8 cellular contexts compared by ENCODE assay signal in the genomic region with DNA sequence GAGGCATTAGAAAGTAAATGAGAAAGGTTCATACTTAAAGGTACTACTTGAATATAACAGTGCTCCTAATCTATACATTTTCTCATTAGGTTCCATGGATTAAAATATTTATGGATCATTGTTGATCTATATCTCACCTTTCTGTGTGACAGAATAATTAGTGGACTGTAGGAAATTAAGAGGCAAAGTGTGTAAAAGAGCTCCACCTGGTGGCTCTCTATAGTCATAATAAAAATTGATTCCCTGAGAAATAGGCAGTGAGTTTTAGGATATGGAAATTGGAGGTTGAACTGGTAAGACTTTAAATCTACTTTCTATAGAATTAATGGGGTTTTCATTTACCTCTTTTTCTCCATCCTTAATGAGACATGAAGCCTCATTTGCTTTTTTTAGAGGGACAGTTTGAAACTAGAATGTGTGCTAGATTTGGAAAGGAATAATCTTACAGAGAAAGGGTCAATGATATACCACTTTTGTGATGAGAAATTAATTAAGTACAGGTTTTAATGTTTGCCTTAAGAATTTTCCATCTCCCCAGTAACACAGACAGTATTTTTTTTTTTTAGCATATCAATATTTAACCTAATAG. TPM values are rescaled to one million over a fixed set of nuclear protein-coding genes. Genes with fewer than 3 reads are reported as not detected.
DNase-seq lines count a peak whose midpoint lies in the region; ATAC-seq and TF ChIP-seq lines count a peak whose summit lies in the region.

No MANE protein-coding gene starts in this region.

- DNase-seq in activated CD8-positive, alpha-beta memory T cell treated with anti-CD3 and anti-CD28 coated beads, Interleukin-2, amount 10 ng/mL, durations not matched to agents 7 days and 5 days: no peak
- DNase-seq in activated CD8-positive, alpha-beta memory T cell treated with anti-CD3 and anti-CD28 coated beads, Interleukin-2, amount 50 U/mL, for 4 hours: no peak
- DNase-seq in Peyer's patch (no peak), fibroblast of lung (ENCODE audit: low read depth in 2 of 2) (peak in 1 of 2 donors; percentile 31), smooth muscle cell (lab: John Stamatoyannopoulos, UW; ENCODE audit: unreplicated experiment) (no peak), GDM1 (lab: John Stamatoyannopoulos, UW) (no peak)

- ATAC-seq in activated CD8-positive, alpha-beta memory T cell treated with anti-CD3 and anti-CD28 coated beads, Interleukin-2, amount 10 ng/mL, durations not matched to agents 7 days and 5 days: peak; percentile 39
- ATAC-seq in HG02763 (IDR thresholded peaks at IDR 0.05; ENCODE audit: unreplicated experiment) (peak; percentile 61), GM18858 (IDR thresholded peaks at IDR 0.05; ENCODE audit: unreplicated experiment) (no peak)

- no peak for TF ChIP-seq POLR2A in Peyer's patch (IDR thresholded peaks at IDR 0.05)

- H3K9ac ChIP-seq in fibroblast of lung (ENCODE audit: insufficient read depth, low read length) (no peak overlapping the region), smooth muscle cell (ENCODE audit: low read depth) (no peak overlapping the region)

- peaks cover 8% of the 10 kb centered on the region for H3K4me1 Mint-ChIP-seq in activated CD8-positive, alpha-beta memory T cell treated with anti-CD3 and anti-CD28 coated beads, Interleukin-2, amount 10 ng/mL, durations not matched to agents 7 days and 5 days

- no peaks in the 10 kb centered on the region for H3K27me3 Mint-ChIP-seq in activated CD8-positive, alpha-beta memory T cell treated with anti-CD3 and anti-CD28 coated beads, Interleukin-2, amount 10 ng/mL, durations not matched to agents 7 days and 5 days

- H3K79me2 ChIP-seq in fibroblast of lung (ENCODE audit: control insufficient read depth, insufficient read depth, low read length) (no peaks in the 10 kb centered on the region), smooth muscle cell (ENCODE audit: low read depth) (peaks cover 3% of the 10 kb centered on the region)

- H3K9me3 ChIP-seq in Peyer's patch: no peaks in the 10 kb centered on the region
- no peaks in the 10 kb centered on the region for H3K9me3 ChIP-seq in fibroblast of lung (ENCODE audit: control insufficient read depth, insufficient read depth, low read depth, low read length)
- H3K9me3 ChIP-seq in smooth muscle cell (replicated peaks; ENCODE audit: low read depth): no peaks in the 10 kb centered on the region

- peaks cover 0 to 3% (median 0%) of the 10 kb centered on the region in 4 donors for H3K4me1 ChIP-seq in Peyer's patch
- no peaks in the 10 kb centered on the region for H3K4me1 ChIP-seq in fibroblast of lung (ENCODE audit: control insufficient read depth, extremely low read depth, insufficient read depth, low read length)
- no peaks in the 10 kb centered on the region for H3K4me1 ChIP-seq in smooth muscle cell (ENCODE audit: low read depth)

- H3K27me3 ChIP-seq in Peyer's patch (no peaks in the 10 kb centered on the region), fibroblast of lung (ENCODE audit: control insufficient read depth, insufficient read depth, low read length) (no peaks in the 10 kb centered on the region), smooth muscle cell (ENCODE audit: low read depth) (no peaks in the 10 kb centered on the region)

- H4K20me1 ChIP-seq in fibroblast of lung (ENCODE audit: control insufficient read depth, extremely low read depth, insufficient read depth, low read length): no peaks in the 10 kb centered on the region
- peaks cover 31% of the 10 kb centered on the region for H4K20me1 ChIP-seq in smooth muscle cell (ENCODE audit: low read depth)

- H3K27ac ChIP-seq in Peyer's patch (no peak overlapping the region), fibroblast of lung (ENCODE audit: insufficient read depth, low read length) (no peak overlapping the region), smooth muscle cell (ENCODE audit: low read depth) (peak overlapping the region; percentile 30)

- peak overlapping the region; percentile 58 for H3K27ac Mint-ChIP-seq in activated CD8-positive, alpha-beta memory T cell treated with anti-CD3 and anti-CD28 coated beads, Interleukin-2, amount 10 ng/mL, durations not matched to agents 7 days and 5 days

- H3K4me2 ChIP-seq in fibroblast of lung (ENCODE audit: extremely low read depth, insufficient read depth, low read length) (no peak overlapping the region), smooth muscle cell (no peak overlapping the region)

- H3K4me3 ChIP-seq in Peyer's patch: no peak overlapping the region
- H3K4me3 ChIP-seq in fibroblast of lung (replicated peaks in 1 of 4; ENCODE audit: control extremely low read depth in 1 of 4, insufficient read depth in 1 of 4, low read depth in 3 of 4, low read length in 4 of 4): no peak overlapping the region
- no peak overlapping the region for H3K4me3 ChIP-seq in smooth muscle cell

- H3K4me3 Mint-ChIP-seq in activated CD8-positive, alpha-beta memory T cell treated with anti-CD3 and anti-CD28 coated beads, Interleukin-2, amount 10 ng/mL, durations not matched to agents 7 days and 5 days: no peak overlapping the region

- H3K36me3 ChIP-seq in Peyer's patch (peaks cover 0 to 64% (median 0%) of the 10 kb centered on the region in 3 donors), fibroblast of lung (ENCODE audit: control insufficient read depth, insufficient read depth, low read length) (peaks cover 8% of the 10 kb centered on the region), smooth muscle cell (ENCODE audit: low read depth) (peaks cover 32% of the 10 kb centered on the region)

- peak in 5 of 6 experiments; percentile 67 to 71 (median 70) for TF ChIP-seq CTCF in Peyer's patch (IDR thresholded peaks at IDR 0.05)
- TF ChIP-seq CTCF in fibroblast of lung (conservative IDR thresholded peaks at IDR 0.05 in 1 of 2, IDR thresholded peaks at IDR 0.05 in 1 of 2; ENCODE audit: low read depth in 1 of 2, low read length in 2 of 2): peak; percentile 53 to 64
- peak; percentile 73 for TF ChIP-seq CTCF in smooth muscle cell (IDR thresholded peaks at IDR 0.05; ENCODE audit: borderline replicate concordance, insufficient read depth, poor library complexity, severe bottlenecking)

- H3K9me3 Mint-ChIP-seq in activated CD8-positive, alpha-beta memory T cell treated with anti-CD3 and anti-CD28 coated beads, Interleukin-2, amount 10 ng/mL, durations not matched to agents 7 days and 5 days (ENCODE audit: low read depth): no peaks in the 10 kb centered on the region

- H3K36me3 Mint-ChIP-seq in activated CD8-positive, alpha-beta memory T cell treated with anti-CD3 and anti-CD28 coated beads, Interleukin-2, amount 10 ng/mL, durations not matched to agents 7 days and 5 days: peaks cover 31% of the 10 kb centered on the region

- H2AFZ ChIP-seq in fibroblast of lung (ENCODE audit: low read length) (no peak overlapping the region), smooth muscle cell (ENCODE audit: low read depth) (no peak overlapping the region)

- CTCF ChIA-PET in activated CD8-positive, alpha-beta memory T cell treated with anti-CD3 and anti-CD28 coated beads, Interleukin-2, amount 10 ng/mL, durations not matched to agents 7 days and 5 days (lab: Charles Lee): interaction anchor here (0.8 to 2.8 kb wide), 9 partner anchors 9 to 317 kb away, joined by 3 to 25 read pairs (median 8); partner anchors contain the start of genes DERA and STRAP

- peaks cover 14% of the 10 kb centered on the region for H3F3A ChIP-seq in smooth muscle cell (ENCODE audit: low read depth)

RNA-seq across cellular contexts. Expression of gene DERA, which starts 11.8 kb away (rescaled TPM):
- 10 to 100 TPM; 22.3 to 24.1 TPM for total RNA-seq in activated CD8-positive, alpha-beta memory T cell treated with anti-CD3 and anti-CD28 coated beads, Interleukin-2, amount 10 ng/mL, durations not matched to agents 7 days and 5 days
- total RNA-seq in Peyer's patch (100 to 1,000 TPM in 1 of 4 donors, 10 to 100 TPM in 3; 45.4 to 111 (median 78.9) TPM), fibroblast of lung (42.1 and 48.2 TPM in 2 replicates), smooth muscle cell (22.4 and 35.1 TPM in 2 replicates)
- polyA plus RNA-seq in fibroblast of lung (51.1 and 51.5 TPM in 2 replicates), smooth muscle cell (23.3 and 29.4 TPM in 2 replicates)
- polyA plus RNA-seq in fibroblast of lung (2012): 43.3 and 48.7 TPM in 2 replicates
- 3.3 and 7.1 TPM in 2 replicates for polyA minus RNA-seq in fibroblast of lung (ENCODE audit: low replicate concordance)

RNA-seq across cellular contexts. Expression of gene STRAP, which starts 17.2 kb away (rescaled TPM):
- total RNA-seq in activated CD8-positive, alpha-beta memory T cell treated with anti-CD3 and anti-CD28 coated beads, Interleukin-2, amount 10 ng/mL, durations not matched to agents 7 days and 5 days: 10 to 100 TPM; 70.2 to 96.3 TPM
- total RNA-seq in Peyer's patch (10 to 100 TPM; 26.5 to 38.8 (median 34.7) TPM), fibroblast of lung (47.3 and 60.1 TPM in 2 replicates), smooth muscle cell (172 and 187 TPM in 2 replicates)
- polyA plus RNA-seq in fibroblast of lung (212 and 215 TPM in 2 replicates), smooth muscle cell (225 and 241 TPM in 2 replicates)
- polyA plus RNA-seq in fibroblast of lung (2012): 147 and 171 TPM in 2 replicates
- 44.0 and 46.7 TPM in 2 replicates for polyA minus RNA-seq in fibroblast of lung (ENCODE audit: low replicate concordance)
